ENCODE assay signal across 8 cellular contexts in the genomic region with DNA sequence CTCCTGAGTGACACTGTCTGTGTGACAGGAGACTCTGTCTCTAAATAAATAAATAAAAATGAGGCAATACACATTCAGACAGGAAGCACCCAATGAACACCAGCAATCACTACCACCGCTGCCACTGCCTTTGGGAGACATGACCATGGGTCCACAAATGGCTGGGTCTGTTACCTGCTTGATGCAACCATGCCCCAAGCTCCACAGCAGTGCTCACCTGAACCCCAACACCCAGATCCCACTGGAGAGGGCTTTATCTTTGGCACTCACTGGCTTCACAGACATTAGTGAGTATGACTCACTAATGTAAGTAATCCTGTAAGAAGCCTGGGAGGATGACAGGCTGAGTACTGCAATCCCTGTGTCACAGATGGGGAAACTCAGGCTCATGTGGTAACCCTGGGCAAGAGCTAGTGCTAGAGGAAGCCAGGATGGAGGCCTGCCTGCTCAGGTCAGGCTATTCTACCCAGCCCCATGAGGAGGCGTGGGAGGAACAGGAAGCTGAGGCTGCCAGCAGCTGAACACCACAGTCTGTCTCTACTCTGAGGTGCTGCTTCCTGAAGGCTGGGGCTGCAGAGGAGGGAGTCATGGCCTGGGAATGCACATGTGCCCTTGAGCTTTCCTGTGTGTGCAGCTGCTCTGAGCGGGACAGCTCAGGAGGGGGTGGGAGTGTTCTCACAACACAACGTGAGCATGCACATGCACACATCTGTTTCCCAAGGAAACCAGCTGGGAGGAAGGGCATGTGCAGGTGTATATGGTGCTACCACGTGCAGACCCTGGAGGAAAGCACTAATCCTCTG. TPM values are rescaled to one million over a fixed set of nuclear protein-coding genes. Genes with fewer than 3 reads are reported as not detected.
DNase-seq lines count a peak whose midpoint lies in the region; ATAC-seq and TF ChIP-seq lines count a peak whose summit lies in the region.

No MANE protein-coding gene starts in this region.

- peak overlapping the region; percentile 78 for H3K27ac Mint-ChIP-seq in T-helper 2 cell treated with Interferon-gamma antibody and Interleukin-4, amounts not matched to agents 5 μg/mL and 100 μg/mL, for 36 hours

- DNase-seq in CD1c-positive myeloid dendritic cell (ENCODE audit: extremely low spot score) (peak; percentile 97), HT-29 (ENCODE audit: low spot score) (peak; percentile 76), ascending aorta (ENCODE audit: low spot score in 2 of 2) (peak; percentile 87 to 94), hepatocyte (ENCODE audit: low spot score) (peak; percentile 92), smooth muscle cell (lab: John Stamatoyannopoulos, UW; ENCODE audit: unreplicated experiment) (peak; percentile 51), DMS114 treated with DMSO at 0.1 percent for 48 hours (lab: John Stamatoyannopoulos, UW; ENCODE audit: unreplicated experiment) (no peak)
- DNase-seq in T-helper 2 cell treated with Interferon-gamma antibody and Interleukin-4, amounts not matched to agents 5 μg/mL and 100 μg/mL, for 36 hours (ENCODE audit: low spot score): peak; percentile 76

- H3K9me3 ChIP-seq in ascending aorta: no peaks in the 10 kb centered on the region
- H3K9me3 ChIP-seq in hepatocyte (ENCODE audit: low read depth): no peaks in the 10 kb centered on the region
- H3K9me3 ChIP-seq in smooth muscle cell (replicated peaks; ENCODE audit: low read depth): no peaks in the 10 kb centered on the region

- no peaks in the 10 kb centered on the region for H3K9me2 ChIP-seq in hepatocyte (replicated peaks; ENCODE audit: insufficient read depth)

- H3K27me3 Mint-ChIP-seq in T-helper 2 cell treated with Interferon-gamma antibody and Interleukin-4, amounts not matched to agents 5 μg/mL and 100 μg/mL, for 36 hours (ENCODE audit: low read depth): no peaks in the 10 kb centered on the region

- H3K27me3 ChIP-seq in ascending aorta (no peaks in the 10 kb centered on the region), hepatocyte (no peaks in the 10 kb centered on the region), smooth muscle cell (ENCODE audit: low read depth) (no peaks in the 10 kb centered on the region)

- peak overlapping the region; percentile 47 for H3K9ac ChIP-seq in smooth muscle cell (ENCODE audit: low read depth)

- H3K79me2 ChIP-seq in hepatocyte (peaks cover 37% of the 10 kb centered on the region), smooth muscle cell (ENCODE audit: low read depth) (peaks cover 41% of the 10 kb centered on the region)

- intact Hi-C loops in ascending aorta (cut with DNase I): loop anchor here (1.0 to 10.0 kb wide), 2 partner anchors 43 to 283 kb away; a partner anchor contains a TSS

- ATAC-seq in GM19351 (IDR thresholded peaks at IDR 0.05; ENCODE audit: unreplicated experiment): peak; percentile 88

- H2AFZ ChIP-seq in hepatocyte (no peak overlapping the region), smooth muscle cell (ENCODE audit: low read depth) (no peak overlapping the region)

- H3K4me3 ChIP-seq in ascending aorta: no peak overlapping the region
- H3K4me3 ChIP-seq in hepatocyte: no peak overlapping the region
- no peak overlapping the region for H3K4me3 ChIP-seq in smooth muscle cell

- H3K9me3 Mint-ChIP-seq in T-helper 2 cell treated with Interferon-gamma antibody and Interleukin-4, amounts not matched to agents 5 μg/mL and 100 μg/mL, for 36 hours: no peaks in the 10 kb centered on the region

- WGBS in hepatocyte (ENCODE audit: low lambda C conversion rate, missing lambda C conversion rate): 66% methylated on average over 5 of the region's 5 CpGs
- WGBS in smooth muscle cell (ENCODE audit: low lambda C conversion rate): 25% methylated on average over 5 of the region's 5 CpGs

- TF ChIP-seq CTCF in ascending aorta (IDR thresholded peaks at IDR 0.05) (peak in 2 of 3 experiments; percentile 9 to 31), hepatocyte (IDR thresholded peaks at IDR 0.05; ENCODE audit: poor library complexity) (peak; percentile 39), smooth muscle cell (IDR thresholded peaks at IDR 0.05; ENCODE audit: borderline replicate concordance, insufficient read depth, poor library complexity, severe bottlenecking) (no peak)

- peaks cover 20% of the 10 kb centered on the region for H3K36me3 Mint-ChIP-seq in T-helper 2 cell treated with Interferon-gamma antibody and Interleukin-4, amounts not matched to agents 5 μg/mL and 100 μg/mL, for 36 hours (ENCODE audit: low read depth)

- H3K4me1 ChIP-seq in ascending aorta: peaks cover 4 to 23% of the 10 kb centered on the region in 2 donors
- H3K4me1 ChIP-seq in hepatocyte (ENCODE audit: insufficient read depth): peaks cover 29% of the 10 kb centered on the region
- peaks cover 7% of the 10 kb centered on the region for H3K4me1 ChIP-seq in smooth muscle cell (ENCODE audit: low read depth)

- H4K20me1 ChIP-seq in hepatocyte (ENCODE audit: insufficient read depth, poor library complexity, severe bottlenecking) (no peaks in the 10 kb centered on the region), smooth muscle cell (ENCODE audit: low read depth) (no peaks in the 10 kb centered on the region)

- peak overlapping the region; percentile 60 to 67 for H3K27ac ChIP-seq in ascending aorta
- peak overlapping the region; percentile 49 for H3K27ac ChIP-seq in hepatocyte
- peak overlapping the region; percentile 87 for H3K27ac ChIP-seq in smooth muscle cell (ENCODE audit: low read depth)

- H3K4me3 Mint-ChIP-seq in T-helper 2 cell treated with Interferon-gamma antibody and Interleukin-4, amounts not matched to agents 5 μg/mL and 100 μg/mL, for 36 hours: peak overlapping the region; percentile 53

- H3K4me1 Mint-ChIP-seq in T-helper 2 cell treated with Interferon-gamma antibody and Interleukin-4, amounts not matched to agents 5 μg/mL and 100 μg/mL, for 36 hours (ENCODE audit: low read depth): peaks cover 33% of the 10 kb centered on the region

- peaks cover 2 to 4% of the 10 kb centered on the region in 2 donors for H3K36me3 ChIP-seq in ascending aorta
- H3K36me3 ChIP-seq in hepatocyte (replicated peaks; ENCODE audit: insufficient read depth, low read depth): no peaks in the 10 kb centered on the region
- no peaks in the 10 kb centered on the region for H3K36me3 ChIP-seq in smooth muscle cell (ENCODE audit: low read depth)

- H3K4me2 ChIP-seq in hepatocyte (no peak overlapping the region), smooth muscle cell (peak overlapping the region; percentile 47)

- H3F3A ChIP-seq in smooth muscle cell (ENCODE audit: low read depth): peaks cover 15% of the 10 kb centered on the region

RNA-seq across cellular contexts. Expression of a gene that starts 43.0 kb away (rescaled TPM):
- total RNA-seq in HT-29 (2014; rRNA removed; shearing (Covaris generic)): 10.0 and 10.6 TPM in 2 replicates
- total RNA-seq in ascending aorta: 22.0 TPM
- 9.7 and 13.3 TPM in 2 replicates for total RNA-seq in hepatocyte
- polyA plus RNA-seq in hepatocyte: 29.8 and 31.3 TPM in 2 replicates
- total RNA-seq in smooth muscle cell: 16.5 and 20.7 TPM in 2 replicates
- 37.4 and 59.5 TPM in 2 replicates for polyA plus RNA-seq in smooth muscle cell
